Comparison of ENCODE assay signal across 2 cellular contexts in the genomic region with DNA sequence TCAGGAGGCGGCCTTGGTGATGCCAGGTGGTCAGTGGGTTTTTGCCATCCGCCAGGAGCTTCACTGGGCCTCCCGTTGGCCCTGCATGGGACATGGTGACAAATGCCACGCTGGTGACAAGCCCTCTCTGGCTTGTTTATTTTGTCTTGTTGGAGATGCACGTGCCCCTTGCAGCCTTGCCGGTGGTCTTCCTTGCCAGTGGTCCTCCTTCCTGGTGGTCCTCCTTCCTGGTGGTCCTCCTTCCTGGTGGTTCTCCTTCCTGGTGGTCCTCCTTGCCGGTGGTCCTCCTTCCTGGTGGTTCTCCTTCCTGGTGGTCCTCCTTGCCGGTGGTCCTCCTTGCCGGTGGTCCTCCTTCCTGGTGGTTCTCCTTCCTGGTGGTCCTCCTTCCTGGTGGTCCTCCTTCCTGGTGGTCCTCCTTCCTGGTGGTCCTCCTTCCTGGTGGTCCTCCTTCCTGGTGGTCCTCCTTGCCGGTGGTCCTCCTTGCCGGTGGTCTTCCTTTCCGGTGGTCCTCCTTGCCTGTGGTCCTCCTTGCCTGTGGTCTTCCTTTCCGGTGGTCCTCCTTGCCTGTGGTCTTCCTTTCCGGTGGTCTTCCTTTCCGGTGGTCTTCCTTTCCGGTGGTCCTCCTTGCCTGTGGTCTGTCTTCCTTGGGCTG. TPM values are rescaled to one million over a fixed set of nuclear protein-coding genes. Genes with fewer than 3 reads are reported as not detected.
"Had no signal": no experiment of that assay in that cellular context is flagged by ENCODE, and none has a peak within 500 bp of the region (broad histone marks: within the 10 kb centered on the region; RNA-seq: fewer than 3 reads in every experiment).

No MANE protein-coding gene starts in this region.

RNA-seq across cellular contexts. Expression of a gene that starts 16.9 kb away (rescaled TPM):
- total RNA-seq: M059J, SK-MEL-5 had no signal
